Comparison of ENCODE assay signal across 17 cellular contexts in the genomic region with DNA sequence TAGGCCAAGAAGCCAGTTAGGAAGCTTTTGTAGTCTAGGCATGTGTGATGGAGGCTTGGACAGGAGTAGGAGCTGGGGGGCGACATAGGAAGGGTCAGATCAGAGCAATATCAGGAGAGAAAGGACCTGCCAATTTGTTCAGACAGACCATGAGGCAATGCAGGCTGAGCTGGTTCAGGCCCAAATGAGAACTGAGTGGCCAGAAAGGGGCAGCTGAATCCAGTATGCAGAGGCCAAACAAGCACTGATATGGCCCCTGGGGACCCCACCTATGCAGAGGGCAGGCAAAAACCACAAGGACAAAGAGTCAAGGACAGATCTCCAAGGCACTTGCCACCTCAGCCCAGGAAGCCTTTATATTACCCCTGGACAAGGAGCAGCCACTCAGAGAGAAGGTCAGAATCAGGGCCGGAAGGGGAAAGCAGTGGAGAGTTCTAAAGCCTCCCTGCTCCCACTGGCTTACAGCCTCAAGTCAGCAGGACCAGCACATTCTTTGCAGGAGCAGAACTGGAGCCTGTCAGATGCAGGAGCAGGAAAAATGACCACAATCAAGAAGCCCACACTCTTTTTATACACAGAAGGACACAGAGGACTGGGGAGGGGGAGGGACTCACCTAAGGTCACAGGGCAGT. TPM values are rescaled to one million over a fixed set of nuclear protein-coding genes. Genes with fewer than 3 reads are reported as not detected.
A peak's percentile ranks its signal among the peaks of the same experiment; 100 is the strongest.
DNase-seq lines count a peak whose midpoint lies in the region; ATAC-seq, FAIRE-seq and TF ChIP-seq lines count a peak whose summit lies in the region.
"Had no signal": no experiment of that assay in that cellular context is flagged by ENCODE, and none has a peak within 500 bp of the region (broad histone marks: within the 10 kb centered on the region; RNA-seq: fewer than 3 reads in every experiment).

No MANE protein-coding gene starts in this region.

- TF ChIP-seq CTCF in body of pancreas (IDR thresholded peaks at IDR 0.05), result no peak
- no peak for TF ChIP-seq CTCF in nephron (IDR thresholded peaks at IDR 0.05; ENCODE audit: unreplicated experiment in 3 of 3)
- TF ChIP-seq CTCF in type B pancreatic cell (conservative IDR thresholded peaks at IDR 0.05), result no peak
- no peak for TF ChIP-seq CTCF in CD4-positive, alpha-beta T cell (IDR thresholded peaks at IDR 0.05)

- peaks cover 41% of the 10 kb centered on the region for H3K4me1 ChIP-seq in body of pancreas

- intact Hi-C loops in body of pancreas (cut with DNase I) (no loop called here), left ventricle myocardium superior (cut with micrococcal nuclease) (no loop called here)
- intact Hi-C loops in CD4-positive, alpha-beta T cell (cut with DNase I, micrococcal nuclease), result no loop called here

- 39 to 44% methylated on average over 2 of the region's 2 CpGs for WGBS in body of pancreas, 2 donors

- CTCF ChIA-PET in CD4-positive, alpha-beta T cell (lab: Charles Lee), result no interaction called here

- no peak for FAIRE-seq in urothelium cell line (lab: Jason Lieb, UNC)

- no peaks in the 10 kb centered on the region for H3K9me3 ChIP-seq in body of pancreas
- H3K9me3 ChIP-seq in CD4-positive, alpha-beta T cell (ENCODE audit: control insufficient read depth, low read length), result no peaks in the 10 kb centered on the region

- no peaks in the 10 kb centered on the region for H3K36me3 ChIP-seq in body of pancreas (replicated peaks in 1 of 2; ENCODE audit: insufficient read depth in 1 of 2, low read depth in 2 of 2)

- H3K4me1 Mint-ChIP-seq in nephron (peaks cover 5% of the 10 kb centered on the region), type B pancreatic cell (ENCODE audit: unreplicated experiment) (peaks cover 17% of the 10 kb centered on the region)
- H3K4me1 Mint-ChIP-seq in CD4-positive, alpha-beta T cell (ENCODE audit: low read depth), result no peaks in the 10 kb centered on the region
- H3K4me1 Mint-ChIP-seq: CD14-positive monocyte had no signal

- POLR2A ChIA-PET in CD4-positive, alpha-beta T cell (lab: Charles Lee), result no interaction called here

- no peaks in the 10 kb centered on the region for H3K27me3 Mint-ChIP-seq in nephron (ENCODE audit: low read depth)
- H3K27me3 Mint-ChIP-seq in type B pancreatic cell, result no peaks in the 10 kb centered on the region
- no peaks in the 10 kb centered on the region for H3K27me3 Mint-ChIP-seq in CD4-positive, alpha-beta T cell

- H3K36me3 Mint-ChIP-seq in nephron (ENCODE audit: low read depth) (peaks cover 3% of the 10 kb centered on the region), type B pancreatic cell (peaks cover 9% of the 10 kb centered on the region)
- H3K36me3 Mint-ChIP-seq in CD4-positive, alpha-beta T cell (ENCODE audit: low read depth), result no peaks in the 10 kb centered on the region

- H3K27me3 ChIP-seq in body of pancreas, result no peaks in the 10 kb centered on the region
- no peaks in the 10 kb centered on the region for H3K27me3 ChIP-seq in CD4-positive, alpha-beta T cell (ENCODE audit: control insufficient read depth, insufficient read depth, low read length)

- no peak for TF ChIP-seq POLR2A in body of pancreas (IDR thresholded peaks at IDR 0.05)

- no peak overlapping the region for H3K4me3 ChIP-seq in body of pancreas

- H3K9me3 Mint-ChIP-seq in nephron (no peaks in the 10 kb centered on the region), type B pancreatic cell (peaks cover 10% of the 10 kb centered on the region)
- H3K9me3 Mint-ChIP-seq in CD4-positive, alpha-beta T cell, result no peaks in the 10 kb centered on the region
- H3K9me3 Mint-ChIP-seq: CD14-positive monocyte had no signal

- peak; percentile 24 for ATAC-seq in body of pancreas
- peak; percentile 28 for ATAC-seq in left ventricle myocardium superior
- ATAC-seq in CD4-positive, alpha-beta T cell (ENCODE audit: poor library complexity), result no peak

- no peak for DNase-seq in body of pancreas
- DNase-seq in left ventricle myocardium superior, result no peak
- peak; percentile 42 for DNase-seq in type B pancreatic cell (ENCODE audit: extremely low spot score, unreplicated experiment)
- DNase-seq in urothelium cell line (ENCODE audit: low spot score), result no peak
- DNase-seq in CD4-positive, alpha-beta T cell, result no peak
- DNase-seq in glomerular visceral epithelial cell (ENCODE audit: extremely low spot score), result no peak
- DNase-seq: ACHN, AML-193, EL, H7, MV-4-11, NCI-H1417, NCI-H187 treated with DMSO at 0.1 percent for 48 hours, NCI-H526 treated with DMSO at 0.1 percent for 48 hours, SIG-M5 had no signal

- peak overlapping the region in 3 of 4 donors; percentile 32 to 63 (median 43) for H3K27ac ChIP-seq in body of pancreas
- no peak overlapping the region for H3K27ac ChIP-seq in CD4-positive, alpha-beta T cell (ENCODE audit: low read depth, low read length)

- H3K4me3 Mint-ChIP-seq in nephron, result no peak overlapping the region
- no peak overlapping the region for H3K4me3 Mint-ChIP-seq in type B pancreatic cell
- no peak overlapping the region for H3K4me3 Mint-ChIP-seq in CD4-positive, alpha-beta T cell
- H3K4me3 Mint-ChIP-seq: CD14-positive monocyte had no signal

- H3K27ac Mint-ChIP-seq in nephron (peak overlapping the region in 2 of 3 experiments; percentile 9 to 72), type B pancreatic cell (no peak overlapping the region)
- H3K27ac Mint-ChIP-seq in CD4-positive, alpha-beta T cell, result no peak overlapping the region

RNA-seq across cellular contexts. Expression of a gene that starts 37.2 kb away (rescaled TPM):
- total RNA-seq in body of pancreas (10 to 100 TPM; 53.7 to 54.7 TPM), left ventricle myocardium superior (8.9 TPM), type B pancreatic cell (ENCODE audit: low replicate concordance) (10.2 and 23.0 TPM in 2 replicates)
- under 1 TPM; 0.27 to 0.67 TPM for total RNA-seq in CD4-positive, alpha-beta T cell

Comparison
In these comparisons a context has a peak if more than half of its experiments do, and no peak if none do; other contexts are left out.
1. H3K27ac Mint-ChIP-seq: peak in nephron (2 of 3); none in type B pancreatic cell (single experiment) and CD4-positive, alpha-beta T cell (single experiment).